In genomic region chr18:11661430-11661829, GRCh38 we compare ENCODE assay signal across 22 cellular contexts. TPM values are rescaled to one million over a fixed set of nuclear protein-coding genes. Genes with fewer than 3 reads are reported as not detected.
"Had no signal": no experiment of that assay in that cellular context is flagged by ENCODE, and none has a peak within 500 bp of the region (broad histone marks: within the 10 kb centered on the region; RNA-seq: fewer than 3 reads in every experiment).

No MANE protein-coding gene starts in this region.

- H3K4me1 ChIP-seq: ascending aorta, gastroesophageal sphincter, heart right ventricle, psoas muscle, testis had no signal

- H3K4me3 ChIP-seq: ascending aorta, gastroesophageal sphincter, heart right ventricle, mucosa of descending colon, ovary, psoas muscle, skin epidermis, testis had no signal

- DNase-seq: activated CD4-positive, alpha-beta T cell treated with anti-CD3 and anti-CD28 coated beads, Interleukin-2, amount 10 ng/mL, durations not matched to agents 7 days and 5 days; activated effector memory CD4-positive, alpha-beta T cell treated with anti-CD3 and anti-CD28 coated beads, Interleukin-2, amount 50 U/mL, for 16 hours; activated naive CD4-positive, alpha-beta T cell treated with anti-CD3 and anti-CD28 coated beads, Interleukin-2, amount 50 U/mL, for 16 hours; activated T-cell treated with anti-CD3 and anti-CD28 coated beads, Interleukin-2, amount 50 U/mL, for 72 hours; erythroblast; heart right ventricle; mesenchymal stem cell; mucosa of descending colon; naive B cell; ovary; psoas muscle; right cardiac atrium; stimulated activated CD4-positive, alpha-beta T cell treated with anti-CD3 and anti-CD28 coated beads, Interleukin-4, amount 100 ng/mL, for 1 hour; T1000; testis had no signal

- H3K27ac ChIP-seq: ascending aorta, gastroesophageal sphincter, heart right ventricle, ovary, psoas muscle, skin epidermis, testis had no signal

- FAIRE-seq: colon had no signal

- H3K36me3 ChIP-seq: ascending aorta, gastroesophageal sphincter, heart right ventricle, ovary had no signal

- H3K9me3 ChIP-seq: ascending aorta, gastroesophageal sphincter, heart right ventricle, mucosa of descending colon, ovary, psoas muscle, testis had no signal

- ATAC-seq: activated T-cell treated with anti-CD3 and anti-CD28 coated beads, Interleukin-2, amount 50 U/mL, for 72 hours; gastroesophageal sphincter; heart right ventricle; mucosa of descending colon; psoas muscle; right cardiac atrium had no signal

- H3K27me3 ChIP-seq: ascending aorta, ovary, testis had no signal

RNA-seq across cellular contexts. Expression of gene SLC35G4, which starts 52.0 kb away (rescaled TPM):
- total RNA-seq: activated CD4-positive, alpha-beta T cell treated with anti-CD3 and anti-CD28 coated beads, Interleukin-2, amount 10 ng/mL, durations not matched to agents 7 days and 5 days; activated T-cell treated with anti-CD3 and anti-CD28 coated beads, Interleukin-2, amount 50 U/mL, for 72 hours; ascending aorta; cardiac septum; gastroesophageal sphincter; heart right ventricle; liver; mucosa of descending colon; ovary; psoas muscle; right cardiac atrium; T-helper 1 cell treated with Interleukin-12 subunit alpha and Interleukin-12 subunit beta and Interleukin-4 antibody, amounts not matched to agents 30 ng/mL and 1 ng/mL, for 36 hours; testis had no signal
- polyA plus RNA-seq: heart right ventricle, liver, ovary, psoas muscle, right cardiac atrium had no signal
